Comparison of ENCODE assay signal across 1 cellular context in genomic region chr1:207025144-207025880, GRCh38.
TF ChIP-seq lines count a peak whose summit lies in the region.

No MANE protein-coding gene starts in this region.

TF ChIP-seq in HepG2, 621 proteins besides CTCF, POLR2A, EP300 and RAD21 (continued from another document and continues in another):
- no peak for TF ChIP-seq REPIN1 (CRISPR knock-in tag; IDR thresholded peaks at IDR 0.05; ENCODE audit: borderline replicate concordance, low read depth)
- TF ChIP-seq JUNB (CRISPR knock-in tag; IDR thresholded peaks at IDR 0.05; ENCODE audit: borderline replicate concordance), result no peak
- TF ChIP-seq TEF (CRISPR knock-in tag; IDR thresholded peaks at IDR 0.05), result no peak
- TF ChIP-seq PATZ1 (CRISPR knock-in tag; IDR thresholded peaks at IDR 0.05), result peak; percentile 73
- no peak for TF ChIP-seq ZBTB46 (CRISPR knock-in tag; IDR thresholded peaks at IDR 0.05; ENCODE audit: borderline replicate concordance)
- no peak for TF ChIP-seq ZNF564 (CRISPR knock-in tag; IDR thresholded peaks at IDR 0.05)
- TF ChIP-seq TEAD3 (CRISPR knock-in tag; optimal IDR thresholded peaks at IDR 0.05; ENCODE audit: borderline replicate concordance), result peak; percentile 86
- TF ChIP-seq MIER3 (CRISPR knock-in tag; IDR thresholded peaks at IDR 0.05; ENCODE audit: borderline replicate concordance), result peak; percentile 53; the same call in 1 of the 2 replicates
- no peak for TF ChIP-seq ZMYM2 (CRISPR knock-in tag; IDR thresholded peaks at IDR 0.05)
- no peak for TF ChIP-seq ZNF75D (CRISPR knock-in tag; IDR thresholded peaks at IDR 0.05; ENCODE audit: borderline replicate concordance)
- TF ChIP-seq ZBTB44 (CRISPR knock-in tag; IDR thresholded peaks at IDR 0.05), result no peak
- TF ChIP-seq ZNF766 (CRISPR knock-in tag; IDR thresholded peaks at IDR 0.05; ENCODE audit: borderline replicate concordance), result no peak
- TF ChIP-seq THRA (CRISPR knock-in tag; IDR thresholded peaks at IDR 0.05; ENCODE audit: borderline replicate concordance), result peak; percentile 52; the same call in 1 of the 2 replicates
- TF ChIP-seq ZNF513 (CRISPR knock-in tag; conservative IDR thresholded peaks at IDR 0.05), result no peak
- peak; percentile 72 for TF ChIP-seq NR2F6 (IDR thresholded peaks at IDR 0.05)
- peak; percentile 70 for TF ChIP-seq NR2F6 (CRISPR knock-in tag; IDR thresholded peaks at IDR 0.05)
- no peak for TF ChIP-seq ZZZ3 (CRISPR knock-in tag; IDR thresholded peaks at IDR 0.05; ENCODE audit: borderline replicate concordance)
- no peak for TF ChIP-seq SSRP1 (CRISPR knock-in tag; IDR thresholded peaks at IDR 0.05)
- no peak for TF ChIP-seq MLLT10 (CRISPR knock-in tag; IDR thresholded peaks at IDR 0.05)
- no peak for TF ChIP-seq ZNF24 (IDR thresholded peaks at IDR 0.05)
- no peak for TF ChIP-seq ZHX2 (IDR thresholded peaks at IDR 0.05; ENCODE audit: low read depth)
- no peak for TF ChIP-seq ZHX2 (CRISPR knock-in tag; IDR thresholded peaks at IDR 0.05; ENCODE audit: borderline replicate concordance)
- no peak for TF ChIP-seq ZBTB49 (CRISPR knock-in tag; IDR thresholded peaks at IDR 0.05; ENCODE audit: borderline replicate concordance)
- no peak for TF ChIP-seq ZNF207 (IDR thresholded peaks at IDR 0.05; ENCODE audit: borderline replicate concordance)
- TF ChIP-seq MYPOP (CRISPR knock-in tag; IDR thresholded peaks at IDR 0.05), result no peak
- TF ChIP-seq ZBTB2 (CRISPR knock-in tag; IDR thresholded peaks at IDR 0.05; ENCODE audit: low read depth), result no peak
- no peak for TF ChIP-seq ZNF350 (CRISPR knock-in tag; IDR thresholded peaks at IDR 0.05; ENCODE audit: borderline replicate concordance, low read depth)
- TF ChIP-seq ZNF263 (CRISPR knock-in tag; IDR thresholded peaks at IDR 0.05), result no peak
- TF ChIP-seq ZNF280D (CRISPR knock-in tag; IDR thresholded peaks at IDR 0.05), result no peak
- peak in 1 of 2 experiments; percentile 33; a peak in 1 of 4 replicates for TF ChIP-seq NR2F1 (CRISPR knock-in tag; IDR thresholded peaks at IDR 0.05)
- no peak for TF ChIP-seq ZNF550 (CRISPR knock-in tag; IDR thresholded peaks at IDR 0.05; ENCODE audit: borderline replicate concordance)
- no peak for TF ChIP-seq TP53 (CRISPR knock-in tag; conservative IDR thresholded peaks at IDR 0.05)
